In the genomic region with DNA sequence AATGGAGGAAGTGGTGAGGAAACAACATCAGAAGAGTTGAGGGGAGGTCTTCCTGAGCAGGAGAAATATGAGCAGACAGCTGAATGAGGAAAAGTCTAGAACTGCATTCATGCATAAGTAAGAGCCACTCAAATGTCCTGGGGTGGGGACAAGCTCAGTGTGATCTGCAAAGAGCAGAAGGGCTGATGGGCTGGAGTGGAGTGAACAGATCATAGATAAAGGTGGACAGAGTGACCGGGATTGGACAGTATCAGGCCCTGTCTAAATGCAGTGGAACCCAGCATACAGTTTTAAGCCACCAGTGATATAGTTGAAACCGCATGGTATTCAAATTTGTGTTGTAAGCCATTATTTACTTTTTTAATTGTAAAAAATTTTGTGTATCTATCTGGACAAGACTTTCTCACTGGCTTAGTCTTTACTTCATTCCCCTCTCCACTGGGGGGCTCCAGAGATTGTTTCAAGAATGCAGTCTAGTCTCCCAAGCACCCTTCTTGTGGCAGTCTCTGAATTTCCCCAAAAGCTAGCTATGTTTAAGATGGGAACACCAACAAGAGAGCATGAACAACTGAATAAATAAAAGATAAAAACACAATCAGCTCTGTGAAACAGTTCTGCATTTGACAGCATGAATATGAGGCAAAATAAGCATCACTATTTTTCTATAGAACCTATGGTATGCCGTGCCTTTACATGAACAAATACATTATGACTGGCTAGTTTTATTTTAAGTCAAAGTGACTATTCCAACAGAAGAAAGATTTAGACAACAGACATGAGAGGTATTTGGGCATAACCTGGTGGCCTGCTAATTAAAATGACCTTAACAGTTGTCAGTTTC, we compare ENCODE assay signal across 8 cellular contexts.
DNase-seq lines count a peak whose midpoint lies in the region; ATAC-seq, FAIRE-seq and TF ChIP-seq lines count a peak whose summit lies in the region.

No MANE protein-coding gene starts in this region.

- TF ChIP-seq CTCF in C4-2B (conservative IDR thresholded peaks at IDR 0.05) (peak; percentile 79), astrocyte of the cerebellum (IDR thresholded peaks at IDR 0.05; ENCODE audit: low read depth, low read length, missing control alignments) (peak; percentile 73)

- DNase-seq in NCI-H2029 (lab: John Stamatoyannopoulos, UW) (peak; percentile 33), astrocyte of the cerebellum (ENCODE audit: low read depth) (peak; percentile 37), iris pigment epithelial cell (ENCODE audit: low read depth) (peak; percentile 48), urothelium cell line (ENCODE audit: low spot score) (peak; percentile 57), activated gamma-delta T cell (lab: John Stamatoyannopoulos, UW) (no peak)

- no peak overlapping the region for H3K27ac ChIP-seq in C4-2B

- no peak overlapping the region for H3K4me3 ChIP-seq in astrocyte of the cerebellum (ENCODE audit: low read depth, low read length)

- in situ Hi-C loops in astrocyte of the cerebellum (cut with HindIII; ENCODE audit: low sequenced_read_pairs), result no loop called here

- FAIRE-seq in urothelium cell line (lab: Jason Lieb, UNC), result no peak

- ATAC-seq in GM19035 (IDR thresholded peaks at IDR 0.05; ENCODE audit: unreplicated experiment), result peak; percentile 63
- no peak for ATAC-seq in HG02642 (IDR thresholded peaks at IDR 0.05; ENCODE audit: poor library complexity, unreplicated experiment)
